1 cellular context compared by ENCODE assay signal in the genomic region with DNA sequence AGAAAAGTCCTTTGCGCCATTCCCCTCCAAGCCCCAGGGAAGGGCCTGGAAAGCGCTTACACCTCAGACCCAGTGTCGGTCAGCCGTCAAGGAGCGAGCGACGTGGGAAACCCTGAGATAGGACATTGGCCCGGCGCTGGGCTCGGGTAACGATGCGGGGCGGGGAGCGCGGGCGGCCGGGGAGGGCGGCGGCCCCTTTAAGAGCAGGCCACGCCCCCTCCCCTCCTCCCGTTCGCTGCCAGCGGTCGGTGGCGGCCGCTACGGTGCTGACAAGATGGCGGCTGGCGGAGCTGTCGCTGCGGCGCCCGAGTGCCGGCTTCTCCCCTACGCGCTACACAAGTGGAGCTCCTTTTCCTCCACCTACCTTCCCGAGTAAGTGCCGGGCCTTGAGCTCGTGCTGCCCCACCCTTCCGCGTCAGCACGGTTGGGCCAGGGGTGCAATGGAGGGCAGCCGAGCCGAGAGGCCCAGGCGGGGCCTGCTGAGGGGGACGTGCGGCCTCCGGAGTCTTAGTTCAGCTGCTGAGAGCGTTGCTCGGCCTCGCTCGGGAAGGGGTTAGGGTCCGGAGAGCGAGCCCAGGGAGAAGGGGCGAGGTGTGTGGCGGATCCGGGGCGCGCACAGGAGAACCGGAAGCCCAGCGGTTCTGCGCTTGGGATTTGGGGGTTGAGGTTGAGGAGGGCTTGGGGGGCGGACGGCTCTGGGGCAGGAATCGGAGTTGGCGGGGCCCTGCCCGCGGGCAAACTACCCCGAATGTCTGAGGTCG.
TF ChIP-seq lines count a peak whose summit lies in the region.

Gene MKLN1 (plus strand): TSS at position 251 of the 761 bp plus-strand sequence. CDS start 24 bp downstream, at position 275.

TF ChIP-seq in GM12878, 131 proteins besides CTCF, POLR2A, EP300 and RAD21 (continued from another document and continues in another):
- no peak for TF ChIP-seq ZBTB33 (IDR thresholded peaks at IDR 0.05)
- TF ChIP-seq IKZF1 (conservative IDR thresholded peaks at IDR 0.05) = no peak; the same call in 1 of the 2 replicates
- no peak for TF ChIP-seq MYB (IDR thresholded peaks at IDR 0.05; ENCODE audit: borderline replicate concordance, low read depth, low read length)
- no peak for TF ChIP-seq ZZZ3 (IDR thresholded peaks at IDR 0.05; ENCODE audit: control insufficient read depth, insufficient read length, low read depth)
- TF ChIP-seq FOXK2 (IDR thresholded peaks at IDR 0.05) = no peak
- TF ChIP-seq ZNF207 (IDR thresholded peaks at IDR 0.05; ENCODE audit: borderline replicate concordance) = no peak; the same call in 1 of the 2 replicates
- no peak for TF ChIP-seq PAX8 (IDR thresholded peaks at IDR 0.05)
- no peak for TF ChIP-seq PKNOX1 (IDR thresholded peaks at IDR 0.05)
- no peak for TF ChIP-seq SREBF2 (IDR thresholded peaks at IDR 0.05; ENCODE audit: low read length)
- peak; percentile 38; the same call in 1 of the 2 replicates for TF ChIP-seq RUNX3 (IDR thresholded peaks at IDR 0.05; ENCODE audit: low read length)
- TF ChIP-seq E4F1 (IDR thresholded peaks at IDR 0.05; ENCODE audit: borderline replicate concordance, partially characterized antibody) = no peak
- peak; percentile 86; the same call in 1 of the 2 replicates for TF ChIP-seq LARP7 (IDR thresholded peaks at IDR 0.05)
- no peak for TF ChIP-seq NFXL1 (IDR thresholded peaks at IDR 0.05; ENCODE audit: borderline replicate concordance)
- TF ChIP-seq EED (IDR thresholded peaks at IDR 0.05; ENCODE audit: low read depth) = no peak; the same call in 1 of the 2 replicates
- peak; percentile 80 for TF ChIP-seq CBFB (IDR thresholded peaks at IDR 0.05; ENCODE audit: low read depth)
- TF ChIP-seq TAF1 (IDR thresholded peaks at IDR 0.05; ENCODE audit: borderline replicate concordance, low read depth, low read length) = peak; percentile 92
- peak; percentile 24 for TF ChIP-seq RELA (IDR thresholded peaks at IDR 0.05; ENCODE audit: borderline replicate concordance, partially characterized antibody)
- no peak; the same call in 1 of the 2 replicates for TF ChIP-seq SMAD5 (IDR thresholded peaks at IDR 0.05; ENCODE audit: low read depth)
- no peak for TF ChIP-seq YBX1 (IDR thresholded peaks at IDR 0.05)
- no peak for TF ChIP-seq PRDM15 (CRISPR knock-in tag; IDR thresholded peaks at IDR 0.05)
- TF ChIP-seq WRNIP1 (IDR thresholded peaks at IDR 0.05; ENCODE audit: borderline replicate concordance, low read depth, low read length) = no peak
- peak; percentile 89; the same call in 1 of the 2 replicates for TF ChIP-seq HDGF (IDR thresholded peaks at IDR 0.05)
- peak; percentile 98 for TF ChIP-seq YY1 (IDR thresholded peaks at IDR 0.05; ENCODE audit: low read depth, low read length)
- no peak; the same call in 1 of the 2 replicates for TF ChIP-seq TCF3 (IDR thresholded peaks at IDR 0.05; ENCODE audit: borderline replicate concordance, insufficient read depth, low read depth, low read length)
- TF ChIP-seq IRF4 (IDR thresholded peaks at IDR 0.05; ENCODE audit: low read depth, low read length) = no peak
- TF ChIP-seq, protein P1, sequence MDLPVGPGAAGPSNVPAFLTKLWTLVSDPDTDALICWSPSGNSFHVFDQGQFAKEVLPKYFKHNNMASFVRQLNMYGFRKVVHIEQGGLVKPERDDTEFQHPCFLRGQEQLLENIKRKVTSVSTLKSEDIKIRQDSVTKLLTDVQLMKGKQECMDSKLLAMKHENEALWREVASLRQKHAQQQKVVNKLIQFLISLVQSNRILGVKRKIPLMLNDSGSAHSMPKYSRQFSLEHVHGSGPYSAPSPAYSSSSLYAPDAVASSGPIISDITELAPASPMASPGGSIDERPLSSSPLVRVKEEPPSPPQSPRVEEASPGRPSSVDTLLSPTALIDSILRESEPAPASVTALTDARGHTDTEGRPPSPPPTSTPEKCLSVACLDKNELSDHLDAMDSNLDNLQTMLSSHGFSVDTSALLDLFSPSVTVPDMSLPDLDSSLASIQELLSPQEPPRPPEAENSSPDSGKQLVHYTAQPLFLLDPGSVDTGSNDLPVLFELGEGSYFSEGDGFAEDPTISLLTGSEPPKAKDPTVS (IDR thresholded peaks at IDR 0.05; ENCODE audit: low read depth, low read length) = 0 out of 2 replicates have a peak, but pooled peaks have one; percentile 33
- 0 out of 2 replicates have a peak, but pooled peaks have one; percentile 6 for TF ChIP-seq ELK1 (IDR thresholded peaks at IDR 0.05; ENCODE audit: low read depth, low read length)
- TF ChIP-seq TCF12 (IDR thresholded peaks at IDR 0.05; ENCODE audit: low read depth, low read length) = no peak
- TF ChIP-seq BHLHE40 (IDR thresholded peaks at IDR 0.05; ENCODE audit: borderline replicate concordance in 1 of 2, low read depth in 2 of 2, low read length in 1 of 2) = peak; percentile 46 to 56; a peak in 2 of 4 replicates
- TF ChIP-seq, protein P2, sequence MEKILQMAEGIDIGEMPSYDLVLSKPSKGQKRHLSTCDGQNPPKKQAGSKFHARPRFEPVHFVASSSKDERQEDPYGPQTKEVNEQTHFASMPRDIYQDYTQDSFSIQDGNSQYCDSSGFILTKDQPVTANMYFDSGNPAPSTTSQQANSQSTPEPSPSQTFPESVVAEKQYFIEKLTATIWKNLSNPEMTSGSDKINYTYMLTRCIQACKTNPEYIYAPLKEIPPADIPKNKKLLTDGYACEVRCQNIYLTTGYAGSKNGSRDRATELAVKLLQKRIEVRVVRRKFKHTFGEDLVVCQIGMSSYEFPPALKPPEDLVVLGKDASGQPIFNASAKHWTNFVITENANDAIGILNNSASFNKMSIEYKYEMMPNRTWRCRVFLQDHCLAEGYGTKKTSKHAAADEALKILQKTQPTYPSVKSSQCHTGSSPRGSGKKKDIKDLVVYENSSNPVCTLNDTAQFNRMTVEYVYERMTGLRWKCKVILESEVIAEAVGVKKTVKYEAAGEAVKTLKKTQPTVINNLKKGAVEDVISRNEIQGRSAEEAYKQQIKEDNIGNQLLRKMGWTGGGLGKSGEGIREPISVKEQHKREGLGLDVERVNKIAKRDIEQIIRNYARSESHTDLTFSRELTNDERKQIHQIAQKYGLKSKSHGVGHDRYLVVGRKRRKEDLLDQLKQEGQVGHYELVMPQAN (conservative IDR thresholded peaks at IDR 0.05) = peak; percentile 71; the same call in 1 of the 2 replicates
- TF ChIP-seq SIN3A (IDR thresholded peaks at IDR 0.05; ENCODE audit: low read depth, low read length) = no peak; the same call in 1 of the 2 replicates
- no peak for TF ChIP-seq ZNF622 (IDR thresholded peaks at IDR 0.05)
- TF ChIP-seq, protein P3, sequence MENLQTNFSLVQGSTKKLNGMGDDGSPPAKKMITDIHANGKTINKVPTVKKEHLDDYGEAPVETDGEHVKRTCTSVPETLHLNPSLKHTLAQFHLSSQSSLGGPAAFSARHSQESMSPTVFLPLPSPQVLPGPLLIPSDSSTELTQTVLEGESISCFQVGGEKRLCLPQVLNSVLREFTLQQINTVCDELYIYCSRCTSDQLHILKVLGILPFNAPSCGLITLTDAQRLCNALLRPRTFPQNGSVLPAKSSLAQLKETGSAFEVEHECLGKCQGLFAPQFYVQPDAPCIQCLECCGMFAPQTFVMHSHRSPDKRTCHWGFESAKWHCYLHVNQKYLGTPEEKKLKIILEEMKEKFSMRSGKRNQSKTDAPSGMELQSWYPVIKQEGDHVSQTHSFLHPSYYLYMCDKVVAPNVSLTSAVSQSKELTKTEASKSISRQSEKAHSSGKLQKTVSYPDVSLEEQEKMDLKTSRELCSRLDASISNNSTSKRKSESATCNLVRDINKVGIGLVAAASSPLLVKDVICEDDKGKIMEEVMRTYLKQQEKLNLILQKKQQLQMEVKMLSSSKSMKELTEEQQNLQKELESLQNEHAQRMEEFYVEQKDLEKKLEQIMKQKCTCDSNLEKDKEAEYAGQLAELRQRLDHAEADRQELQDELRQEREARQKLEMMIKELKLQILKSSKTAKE (IDR thresholded peaks at IDR 0.05; ENCODE audit: low read depth, poor library complexity, severe bottlenecking) = no peak
- TF ChIP-seq ZNF384 (IDR thresholded peaks at IDR 0.05; ENCODE audit: borderline replicate concordance, low read depth, low read length) = no peak
- TF ChIP-seq TBL1XR1 (IDR thresholded peaks at IDR 0.05; ENCODE audit: low read depth, low read length) = no peak
- TF ChIP-seq PAX5 (IDR thresholded peaks at IDR 0.05; ENCODE audit: borderline replicate concordance, low read depth, low read length) = no peak
- no peak for TF ChIP-seq CREB1 (IDR thresholded peaks at IDR 0.05; ENCODE audit: low read depth)
- no peak for TF ChIP-seq SUPT20H (IDR thresholded peaks at IDR 0.05; ENCODE audit: borderline replicate concordance, control insufficient read depth, low read depth, low read length)
- TF ChIP-seq TARDBP (IDR thresholded peaks at IDR 0.05; ENCODE audit: borderline replicate concordance) = no peak
- TF ChIP-seq, protein P4, sequence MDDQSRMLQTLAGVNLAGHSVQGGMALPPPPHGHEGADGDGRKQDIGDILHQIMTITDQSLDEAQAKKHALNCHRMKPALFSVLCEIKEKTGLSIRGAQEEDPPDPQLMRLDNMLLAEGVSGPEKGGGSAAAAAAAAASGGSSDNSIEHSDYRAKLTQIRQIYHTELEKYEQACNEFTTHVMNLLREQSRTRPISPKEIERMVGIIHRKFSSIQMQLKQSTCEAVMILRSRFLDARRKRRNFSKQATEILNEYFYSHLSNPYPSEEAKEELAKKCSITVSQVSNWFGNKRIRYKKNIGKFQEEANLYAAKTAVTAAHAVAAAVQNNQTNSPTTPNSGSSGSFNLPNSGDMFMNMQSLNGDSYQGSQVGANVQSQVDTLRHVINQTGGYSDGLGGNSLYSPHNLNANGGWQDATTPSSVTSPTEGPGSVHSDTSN (IDR thresholded peaks at IDR 0.05; ENCODE audit: insufficient replicate concordance, low read depth, low read length) = no peak
- TF ChIP-seq STAT3 (IDR thresholded peaks at IDR 0.05; ENCODE audit: low read depth, low read length) = no peak
